In the genomic region with DNA sequence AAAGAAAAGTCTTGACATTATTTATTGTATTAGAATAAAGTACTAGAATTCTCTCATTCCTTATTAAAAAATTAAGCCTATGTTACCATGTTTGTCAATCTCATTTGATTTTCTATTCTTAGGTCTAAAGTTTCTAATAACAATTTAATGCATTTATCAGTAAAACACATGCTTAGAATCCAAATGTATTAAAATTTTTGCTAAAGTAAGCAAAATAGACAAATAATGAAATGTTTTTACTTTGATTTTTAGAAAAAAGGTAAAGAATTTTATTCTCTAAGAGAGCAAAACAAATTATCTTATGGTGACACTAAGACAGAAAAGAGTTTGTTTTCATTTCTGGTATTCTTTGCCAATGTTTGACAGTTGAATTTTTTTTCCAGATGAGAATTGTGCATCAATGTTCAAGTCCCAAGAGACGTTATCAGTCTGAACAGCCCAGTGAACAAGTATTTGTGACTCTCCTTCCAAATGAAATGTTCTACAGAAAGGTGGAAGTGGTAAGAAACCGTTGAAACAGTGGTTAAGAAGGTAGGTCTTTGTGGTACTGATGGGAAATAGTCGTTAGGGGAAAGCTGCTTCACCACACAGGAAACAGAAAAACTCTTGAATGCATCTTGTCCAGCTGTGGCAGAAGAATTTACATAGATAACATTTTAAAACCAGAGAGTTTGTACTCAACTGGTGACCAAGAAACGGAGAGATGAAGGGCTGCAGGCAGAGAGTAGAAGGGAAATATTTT, we compare ENCODE assay signal across 8 cellular contexts.
DNase-seq lines count a peak whose midpoint lies in the region; ATAC-seq and TF ChIP-seq lines count a peak whose summit lies in the region.

No MANE protein-coding gene starts in this region.

- TF ChIP-seq CTCF in type B pancreatic cell (conservative IDR thresholded peaks at IDR 0.05), result no peak

- H3K27ac Mint-ChIP-seq in T-helper 1 cell treated with Interleukin-12 subunit alpha and Interleukin-12 subunit beta and Interleukin-4 antibody, amounts not matched to agents 30 μg/mL and 1 μg/mL, for 36 hours, result peak overlapping the region; percentile 79
- H3K27ac Mint-ChIP-seq in stimulated activated naive CD8-positive, alpha-beta T cell treated with anti-CD3 and anti-CD28 coated beads, Interleukin-15, amount 100 ng/mL, for 72 hours, result peak overlapping the region in 1 of 2 donors; percentile 42
- no peak overlapping the region for H3K27ac Mint-ChIP-seq in type B pancreatic cell

- H3K4me1 Mint-ChIP-seq in activated T-cell treated with anti-CD3 and anti-CD28 coated beads, Interleukin-2, amount 50 U/mL, for 4 hours (ENCODE audit: low read depth), result peaks cover 21% of the 10 kb centered on the region
- H3K4me1 Mint-ChIP-seq in T-helper 1 cell treated with Interleukin-12 subunit alpha and Interleukin-12 subunit beta and Interleukin-4 antibody, amounts not matched to agents 30 μg/mL and 1 μg/mL, for 36 hours (ENCODE audit: low read depth), result peaks cover 44% of the 10 kb centered on the region
- peaks cover 23% of the 10 kb centered on the region for H3K4me1 Mint-ChIP-seq in stimulated activated naive CD8-positive, alpha-beta T cell treated with anti-CD3 and anti-CD28 coated beads, Interleukin-15, amount 100 ng/mL, for 72 hours
- H3K4me1 Mint-ChIP-seq in type B pancreatic cell (ENCODE audit: unreplicated experiment), result no peaks in the 10 kb centered on the region

- ATAC-seq in activated T-cell treated with anti-CD3 and anti-CD28 coated beads, Interleukin-2, amount 50 U/mL, for 4 hours, result peak; percentile 51 to 54
- ATAC-seq in HG03103 (IDR thresholded peaks at IDR 0.05; ENCODE audit: low read depth, unreplicated experiment), result peak; percentile 98
- ATAC-seq in stimulated activated naive CD8-positive, alpha-beta T cell treated with anti-CD3 and anti-CD28 coated beads, Interleukin-15, amount 100 ng/mL, for 72 hours, result peak; percentile 97

- peak overlapping the region; percentile 41 for H3K4me3 Mint-ChIP-seq in activated T-cell treated with anti-CD3 and anti-CD28 coated beads, Interleukin-2, amount 50 U/mL, for 4 hours
- H3K4me3 Mint-ChIP-seq in T-helper 1 cell treated with Interleukin-12 subunit alpha and Interleukin-12 subunit beta and Interleukin-4 antibody, amounts not matched to agents 30 μg/mL and 1 μg/mL, for 36 hours, result peak overlapping the region; percentile 66
- H3K4me3 Mint-ChIP-seq in stimulated activated naive CD8-positive, alpha-beta T cell treated with anti-CD3 and anti-CD28 coated beads, Interleukin-15, amount 100 ng/mL, for 72 hours, result peak overlapping the region; percentile 22 to 77
- no peak overlapping the region for H3K4me3 Mint-ChIP-seq in type B pancreatic cell

- no peaks in the 10 kb centered on the region for H3K9me3 Mint-ChIP-seq in activated T-cell treated with anti-CD3 and anti-CD28 coated beads, Interleukin-2, amount 50 U/mL, for 4 hours
- H3K9me3 Mint-ChIP-seq in T-helper 1 cell treated with Interleukin-12 subunit alpha and Interleukin-12 subunit beta and Interleukin-4 antibody, amounts not matched to agents 30 μg/mL and 1 μg/mL, for 36 hours, result peaks cover 23% of the 10 kb centered on the region
- peaks cover 0 to 4% of the 10 kb centered on the region in 2 donors for H3K9me3 Mint-ChIP-seq in stimulated activated naive CD8-positive, alpha-beta T cell treated with anti-CD3 and anti-CD28 coated beads, Interleukin-15, amount 100 ng/mL, for 72 hours
- no peaks in the 10 kb centered on the region for H3K9me3 Mint-ChIP-seq in type B pancreatic cell

- no peak for DNase-seq in activated T-cell treated with anti-CD3 and anti-CD28 coated beads, Interleukin-2, amount 50 U/mL, for 4 hours
- no peak for DNase-seq in activated T-cell treated with anti-CD3 and anti-CD28 coated beads for 4 hours
- peak; percentile 25 to 39 for DNase-seq in stimulated activated naive CD8-positive, alpha-beta T cell treated with anti-CD3 and anti-CD28 coated beads, Interleukin-15, amount 100 ng/mL, for 72 hours
- DNase-seq in type B pancreatic cell (ENCODE audit: extremely low spot score, unreplicated experiment), result no peak
- no peak for DNase-seq in NCI-H345 treated with DMSO at 0.1 percent for 48 hours (lab: John Stamatoyannopoulos, UW; ENCODE audit: unreplicated experiment)
- DNase-seq in activated gamma-delta T cell (lab: John Stamatoyannopoulos, UW), result no peak

- H3K36me3 Mint-ChIP-seq in activated T-cell treated with anti-CD3 and anti-CD28 coated beads, Interleukin-2, amount 50 U/mL, for 4 hours (ENCODE audit: insufficient read depth), result no peaks in the 10 kb centered on the region
- H3K36me3 Mint-ChIP-seq in T-helper 1 cell treated with Interleukin-12 subunit alpha and Interleukin-12 subunit beta and Interleukin-4 antibody, amounts not matched to agents 30 μg/mL and 1 μg/mL, for 36 hours (ENCODE audit: low read depth), result peaks cover 33% of the 10 kb centered on the region
- H3K36me3 Mint-ChIP-seq in type B pancreatic cell, result no peaks in the 10 kb centered on the region

- H3K27me3 Mint-ChIP-seq in activated T-cell treated with anti-CD3 and anti-CD28 coated beads, Interleukin-2, amount 50 U/mL, for 4 hours (ENCODE audit: low read depth), result no peaks in the 10 kb centered on the region
- H3K27me3 Mint-ChIP-seq in T-helper 1 cell treated with Interleukin-12 subunit alpha and Interleukin-12 subunit beta and Interleukin-4 antibody, amounts not matched to agents 30 μg/mL and 1 μg/mL, for 36 hours (ENCODE audit: low read depth), result no peaks in the 10 kb centered on the region
- no peaks in the 10 kb centered on the region for H3K27me3 Mint-ChIP-seq in stimulated activated naive CD8-positive, alpha-beta T cell treated with anti-CD3 and anti-CD28 coated beads, Interleukin-15, amount 100 ng/mL, for 72 hours
- H3K27me3 Mint-ChIP-seq in type B pancreatic cell, result no peaks in the 10 kb centered on the region

Comparison
In these comparisons a context has a peak if more than half of its experiments do, and no peak if none do; other contexts are left out.
1. DNase-seq: peak in stimulated activated naive CD8-positive, alpha-beta T cell treated with anti-CD3 and anti-CD28 coated beads, Interleukin-15, amount 100 ng/mL, for 72 hours (2 of 2); none in activated T-cell treated with anti-CD3 and anti-CD28 coated beads, Interleukin-2, amount 50 U/mL, for 4 hours (single experiment), activated T-cell treated with anti-CD3 and anti-CD28 coated beads for 4 hours (single experiment), type B pancreatic cell (single experiment), NCI-H345 treated with DMSO at 0.1 percent for 48 hours (single experiment) and activated gamma-delta T cell (single experiment).
2. Peak in every context shown above with its lines, with median percentiles within 50 percentile points of each other: ATAC-seq.